ENCODE assay signal across 28 cellular contexts in the genomic region with DNA sequence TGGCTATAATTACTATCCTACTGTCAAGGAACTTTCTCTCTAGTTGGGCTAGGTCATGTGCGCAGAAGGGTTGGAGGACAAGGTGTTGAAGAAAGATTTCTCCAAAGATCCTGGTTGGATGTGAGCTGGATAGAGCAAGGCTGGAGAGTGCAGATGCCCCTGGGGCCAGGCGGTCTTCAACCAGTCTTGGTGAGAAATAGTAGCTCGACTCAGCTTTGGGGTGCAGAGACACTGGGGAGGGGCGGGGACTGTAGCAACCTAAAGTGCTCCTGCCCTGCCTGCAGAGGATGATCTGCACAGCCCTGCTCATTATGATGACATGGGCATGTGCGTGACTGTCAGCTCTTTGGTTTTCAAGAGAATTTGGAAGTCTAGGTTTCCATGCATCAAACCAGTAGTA. TPM values are rescaled to one million over a fixed set of nuclear protein-coding genes. Genes with fewer than 3 reads are reported as not detected.
"Had no signal": no experiment of that assay in that cellular context is flagged by ENCODE, and none has a peak within 500 bp of the region (broad histone marks: within the 10 kb centered on the region; RNA-seq: fewer than 3 reads in every experiment).

No MANE protein-coding gene starts in this region.

- H3K9ac ChIP-seq: parathyroid adenoma had no signal

- H3K4me1 Mint-ChIP-seq: central memory CD8-positive, alpha-beta T cell; mesothelial cell of epicardium; naive B cell had no signal

- H3K9me3 ChIP-seq: breast epithelium, psoas muscle, thoracic aorta, uterus had no signal

- H2AFZ ChIP-seq: parathyroid adenoma had no signal

- ATAC-seq: left ventricle myocardium superior, psoas muscle, right cardiac atrium had no signal

- H3K9me3 Mint-ChIP-seq: activated T-helper 1 cell treated with anti-CD3 and anti-CD28 coated beads, Interleukin-12 subunit alpha, Interleukin-12 subunit beta, Interleukin-2, Interleukin-4 antibody, amounts not matched to agents 30 ng/mL and 10 ng/mL and 1 ng/mL, durations not matched to agents 14 hours and 24 hours and 36 hours; central memory CD8-positive, alpha-beta T cell; T-helper 1 cell treated with Interleukin-12 subunit alpha and Interleukin-12 subunit beta and Interleukin-4 antibody, amounts not matched to agents 30 μg/mL and 1 μg/mL, for 36 hours had no signal

- H3K36me3 Mint-ChIP-seq: mesothelial cell of epicardium, naive B cell had no signal

- H3K27me3 Mint-ChIP-seq: central memory CD8-positive, alpha-beta T cell had no signal

- H3K4me1 ChIP-seq: breast epithelium, parathyroid adenoma, psoas muscle, uterus had no signal

- H3K4me3 ChIP-seq: breast epithelium, psoas muscle, thoracic aorta, uterus had no signal

- H3K4me3 Mint-ChIP-seq: activated T-helper 1 cell treated with anti-CD3 and anti-CD28 coated beads, Interleukin-12 subunit alpha, Interleukin-12 subunit beta, Interleukin-2, Interleukin-4 antibody, amounts not matched to agents 30 ng/mL and 10 ng/mL and 1 ng/mL, durations not matched to agents 14 hours and 24 hours and 36 hours; central memory CD8-positive, alpha-beta T cell; mesothelial cell of epicardium; naive B cell; neural crest cell; T-helper 1 cell treated with Interleukin-12 subunit alpha and Interleukin-12 subunit beta and Interleukin-4 antibody, amounts not matched to agents 30 μg/mL and 1 μg/mL, for 36 hours had no signal

- H3K27ac Mint-ChIP-seq: activated T-helper 1 cell treated with anti-CD3 and anti-CD28 coated beads, Interleukin-12 subunit alpha, Interleukin-12 subunit beta, Interleukin-2, Interleukin-4 antibody, amounts not matched to agents 30 ng/mL and 10 ng/mL and 1 ng/mL, durations not matched to agents 14 hours and 24 hours and 36 hours; mesothelial cell of epicardium; naive B cell; T-helper 1 cell treated with Interleukin-12 subunit alpha and Interleukin-12 subunit beta and Interleukin-4 antibody, amounts not matched to agents 30 μg/mL and 1 μg/mL, for 36 hours had no signal

- DNase-seq: activated CD4-positive, alpha-beta T cell treated with anti-CD3 and anti-CD28 coated beads for 4 hours; activated CD4-positive, alpha-beta T cell treated with anti-CD3 and anti-CD28 coated beads, Interleukin-2, amount 50 U/mL, for 4 hours; activated gamma-delta T cell treated with Interleukin-2 at 50 U/mL for 16 hours; activated naive CD4-positive, alpha-beta T cell treated with anti-CD3 and anti-CD28 coated beads, Interleukin-2, amount 50 U/mL, for 16 hours; activated T-cell treated with anti-CD3 and anti-CD28 coated beads, Interleukin-2, amount 50 U/mL, for 1 hour; amygdala; effector memory CD4-positive, alpha-beta T cell; left ventricle myocardium superior; mammary epithelial cell; naive B cell; nucleus accumbens; psoas muscle; right cardiac atrium; stimulated activated CD4-positive, alpha-beta T cell treated with anti-CD3 and anti-CD28 coated beads, Interleukin-2, amount 100 ng/mL, for 48 hours; stimulated activated naive CD4-positive, alpha-beta T cell treated with Interleukin-2 at 50 U/mL for 16 hours; SW 1271; T-helper 9 cell; trophoblast cell; uterus had no signal

- H3K27ac ChIP-seq: breast epithelium, parathyroid adenoma, psoas muscle, thoracic aorta, uterus, VCaP had no signal

- H3K36me3 ChIP-seq: breast epithelium, thoracic aorta, uterus had no signal

- H3K27me3 ChIP-seq: uterus had no signal

RNA-seq across cellular contexts. Expression of a gene that starts 35.9 kb away (rescaled TPM):
- total RNA-seq: activated T-helper 1 cell treated with anti-CD3 and anti-CD28 coated beads, Interleukin-12 subunit alpha, Interleukin-12 subunit beta, Interleukin-2, Interleukin-4 antibody, amounts not matched to agents 30 ng/mL and 10 ng/mL and 1 ng/mL, durations not matched to agents 14 hours and 24 hours and 36 hours; thoracic aorta had no signal
